Comparison of ENCODE assay signal across 8 cellular contexts in the genomic region with DNA sequence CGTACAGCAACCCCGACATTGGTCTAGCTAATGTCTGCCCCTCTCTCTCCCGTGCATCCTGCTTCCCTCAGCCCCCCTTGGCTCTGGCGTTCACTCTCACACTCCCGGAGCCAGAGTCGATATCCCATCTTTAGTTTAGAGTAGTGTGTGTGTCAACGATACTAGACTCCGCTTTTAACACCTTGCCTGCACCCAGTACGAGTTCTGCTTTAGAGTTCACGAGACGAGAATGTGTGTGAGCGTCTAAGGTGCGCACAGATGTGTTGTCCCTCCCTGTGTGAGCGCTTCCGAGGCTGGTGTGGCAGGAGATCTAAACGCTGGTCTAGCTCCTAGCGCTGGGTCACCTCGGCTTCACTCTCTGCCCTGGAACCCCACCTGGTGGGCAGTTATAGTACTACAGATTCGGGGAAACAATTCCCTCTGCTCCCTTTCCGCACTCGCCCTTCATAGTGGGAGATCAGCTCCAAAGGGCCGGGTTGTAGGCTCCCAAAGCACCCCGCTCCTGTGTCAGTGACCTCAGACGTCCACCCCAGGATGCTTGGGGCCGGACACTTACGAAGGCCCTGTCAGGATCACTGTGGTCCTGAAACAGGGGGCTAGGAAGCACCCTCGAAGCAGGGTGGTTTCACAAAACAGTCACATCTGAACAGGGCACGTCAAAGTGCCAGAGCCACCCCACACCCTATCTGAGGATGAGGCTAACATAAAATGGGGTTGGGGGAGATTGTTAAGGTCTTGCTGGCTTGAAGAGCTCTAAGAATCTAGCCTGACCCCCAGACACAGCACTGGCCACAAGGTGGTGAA. TPM values are rescaled to one million over a fixed set of nuclear protein-coding genes. Genes with fewer than 3 reads are reported as not detected.
DNase-seq lines count a peak whose midpoint lies in the region; ATAC-seq and TF ChIP-seq lines count a peak whose summit lies in the region.

No MANE protein-coding gene starts in this region.

- H3K79me2 ChIP-seq in Karpas-422 (ENCODE audit: low read length): no peaks in the 10 kb centered on the region

- no CpG with 5 or more reads among the region's 28 CpGs for WGBS in neuronal stem cell (ENCODE audit: extremely low coverage in 2 of 2, insufficient read length in 2 of 2, insufficient replicate concordance in 1 of 2), 2 donors

- H3K36me3 ChIP-seq in Karpas-422 (ENCODE audit: insufficient read depth, low read length): no peaks in the 10 kb centered on the region
- no peaks in the 10 kb centered on the region for H3K36me3 ChIP-seq in neuronal stem cell (replicated peaks in 1 of 2; ENCODE audit: control insufficient read depth in 2 of 2, insufficient read depth in 2 of 2, low read length in 2 of 2)

- ATAC-seq in GM21723 (IDR thresholded peaks at IDR 0.05; ENCODE audit: unreplicated experiment): peak; percentile 85

- H3K9me3 ChIP-seq in Karpas-422 (ENCODE audit: low read length): peaks cover 11% of the 10 kb centered on the region; the same call in 1 of the 2 replicates
- H3K9me3 ChIP-seq in neuronal stem cell (replicated peaks in 1 of 2; ENCODE audit: control insufficient read depth in 2 of 2, insufficient read depth in 1 of 2, low read depth in 1 of 2, low read length in 2 of 2): peaks cover 5 to 6% of the 10 kb centered on the region in 2 donors

- H2BK5ac ChIP-seq in neuronal stem cell (ENCODE audit: low read length): no peak overlapping the region

- H2BK120ac ChIP-seq in neuronal stem cell (ENCODE audit: low read depth, low read length): no peak overlapping the region

- H3K27me3 ChIP-seq in Karpas-422 (ENCODE audit: low read length) (no peaks in the 10 kb centered on the region), neuronal stem cell (ENCODE audit: control insufficient read depth in 3 of 3, insufficient read depth in 3 of 3, low read depth in 1 of 3, low read length in 3 of 3) (peaks cover 32 to 85% (median 56%) of the 10 kb centered on the region in 3 experiments)

- peak overlapping the region; percentile 92 for H3K18ac ChIP-seq in neuronal stem cell (ENCODE audit: low read length)

- peak; percentile 93 for DNase-seq in DMS 273 (lab: John Stamatoyannopoulos, UW; ENCODE audit: unreplicated experiment)
- peak; percentile 84 for DNase-seq in Karpas-422
- DNase-seq in RPMI7951 (ENCODE audit: low read depth): peak; percentile 77
- peak; percentile 33 for DNase-seq in activated T-helper 9 cell treated with anti-CD3 and anti-CD28 coated beads, Interleukin-2, amount 50 U/mL, for 16 hours (ENCODE audit: low read depth)
- DNase-seq in fibroblast of villous mesenchyme (ENCODE audit: low read depth): peak; percentile 70
- DNase-seq in neuronal stem cell (ENCODE audit: low spot score): peak; percentile 85
- peak; percentile 96 for DNase-seq in superior temporal gyrus (ENCODE audit: extremely low spot score)

- H3K4me2 ChIP-seq in Karpas-422 (ENCODE audit: low read depth, low read length, poor library complexity, severe bottlenecking) (no peak overlapping the region), neuronal stem cell (ENCODE audit: insufficient read depth, low read length, poor library complexity, severe bottlenecking) (peak overlapping the region; percentile 78)

- H3K23ac ChIP-seq in neuronal stem cell (ENCODE audit: low read depth, low read length, poor library complexity): peak overlapping the region; percentile 92

- H3K4me3 ChIP-seq in Karpas-422 (ENCODE audit: low read length) (no peak overlapping the region), fibroblast of villous mesenchyme (ENCODE audit: low read depth, low read length) (no peak overlapping the region), neuronal stem cell (ENCODE audit: low read length in 2 of 2) (no peak overlapping the region)

- H3K27ac ChIP-seq in Karpas-422 (ENCODE audit: low read length) (no peak overlapping the region), neuronal stem cell (replicated peaks; ENCODE audit: low read length) (no peak overlapping the region)

- H2AFZ ChIP-seq in Karpas-422 (ENCODE audit: low read length) (no peak overlapping the region), neuronal stem cell (ENCODE audit: low read length) (peak overlapping the region; percentile 76)

- peak overlapping the region; percentile 67 for H3K14ac ChIP-seq in neuronal stem cell (ENCODE audit: low read length)

- H3K4ac ChIP-seq in neuronal stem cell (ENCODE audit: low read length): no peak overlapping the region

- H2BK15ac ChIP-seq in neuronal stem cell (ENCODE audit: low read length): peak overlapping the region; percentile 63

- no peak overlapping the region for H4K91ac ChIP-seq in neuronal stem cell (ENCODE audit: low read depth, low read length, poor library complexity)

- H4K20me1 ChIP-seq in Karpas-422 (ENCODE audit: insufficient read depth, low read depth, low read length): no peaks in the 10 kb centered on the region

- no peaks in the 10 kb centered on the region for H3K79me1 ChIP-seq in neuronal stem cell (ENCODE audit: low read depth, low read length)

- H3K9me2 ChIP-seq in Karpas-422 (replicated peaks; ENCODE audit: insufficient read depth, low read length): no peaks in the 10 kb centered on the region

- peak; percentile 89 for TF ChIP-seq CTCF in fibroblast of villous mesenchyme (IDR thresholded peaks at IDR 0.05; ENCODE audit: insufficient read depth, low read depth, low read length)

- H2BK12ac ChIP-seq in neuronal stem cell (ENCODE audit: low read length): no peak overlapping the region

- peak overlapping the region; percentile 83 for H2AK5ac ChIP-seq in neuronal stem cell (ENCODE audit: low read depth, low read length)

- H3K4me1 ChIP-seq in Karpas-422 (ENCODE audit: low read length) (no peaks in the 10 kb centered on the region), neuronal stem cell (ENCODE audit: control insufficient read depth in 2 of 2, insufficient read depth in 1 of 2, low read depth in 1 of 2, low read length in 2 of 2) (peaks cover 11 to 23% of the 10 kb centered on the region in 2 donors)

- no peak overlapping the region for H3K9ac ChIP-seq in Karpas-422 (ENCODE audit: low read length)
- H3K9ac ChIP-seq in neuronal stem cell (ENCODE audit: low read depth, low read length, poor library complexity): peak overlapping the region; percentile 78

- no peak overlapping the region for H4K8ac ChIP-seq in neuronal stem cell (ENCODE audit: low read depth, low read length)

RNA-seq across cellular contexts. Expression of a gene that starts 2.7 kb away (rescaled TPM):
- total RNA-seq in Karpas-422 (2014; rRNA removed; shearing (Covaris generic); ENCODE audit: low replicate concordance): not detected in 2 replicates
- total RNA-seq in RPMI7951 (2014; rRNA removed; shearing (Covaris generic)): 3.5 and 4.3 TPM in 2 replicates
- total RNA-seq in fibroblast of villous mesenchyme: under 0.01 and 0.43 TPM in 2 replicates
- polyA plus RNA-seq in neuronal stem cell (2013, experiment 1 of 2): 1.0 TPM
- 0.68 TPM for polyA plus RNA-seq in neuronal stem cell (2013, experiment 2 of 2)

Comparison
In these comparisons a context has a peak if more than half of its experiments do, and no peak if none do; other contexts are left out.
1. DNase-seq: peak in every context shown above with its lines; median percentile 96 in superior temporal gyrus; 93 in DMS 273; 85 in neuronal stem cell; 84 in Karpas-422; 77 in RPMI7951; 70 in fibroblast of villous mesenchyme; 33 in activated T-helper 9 cell treated with anti-CD3 and anti-CD28 coated beads, Interleukin-2, amount 50 U/mL, for 16 hours.